ENCODE assay signal across 21 cellular contexts in genomic region chr11:17927041-17927440, GRCh38.
"Had no signal": no experiment of that assay in that cellular context is flagged by ENCODE, and none has a peak within 500 bp of the region (broad histone marks: within the 10 kb centered on the region; RNA-seq: fewer than 3 reads in every experiment).

No MANE protein-coding gene starts in this region.

- H3K4me3 ChIP-seq: cardiac muscle cell, MG63 had no signal

- DNase-seq: activated CD4-positive, CD25-positive, alpha-beta regulatory T cell; activated CD8-positive, alpha-beta memory T cell treated with anti-CD3 and anti-CD28 coated beads, Interleukin-2, amount 50 U/mL, for 4 hours; activated CD8-positive, alpha-beta T cell treated with anti-CD3 and anti-CD28 coated beads for 36 hours; activated gamma-delta T cell treated with Interleukin-2 at 50 U/mL for 16 hours; activated naive CD4-positive, alpha-beta T cell treated with anti-CD3 and anti-CD28 coated beads, Interleukin-2, amount 10 ng/mL, durations not matched to agents 7 days and 5 days; activated naive CD8-positive, alpha-beta T cell treated with anti-CD3 and anti-CD28 coated beads for 36 hours; activated T-cell treated with anti-CD3 and anti-CD28 coated beads, Interleukin-2, amount 50 U/mL, for 72 hours; brain microvascular endothelial cell; MG63; NCI-H1105; NCI-H1436 treated with DMSO at 0.1 percent for 48 hours; NCI-H187; NCI-H2081; NCI-H446 treated with DMSO at 0.1 percent for 48 hours; NCI-H526 treated with DMSO at 0.1 percent for 48 hours; NCI-H82; SIG-M5; T-helper 1 cell had no signal

- H3K27me3 ChIP-seq: brain microvascular endothelial cell, cardiac muscle cell, MG63 had no signal

- H3K27ac ChIP-seq: brain microvascular endothelial cell, cardiac muscle cell, VCaP had no signal

- H3K9me3 Mint-ChIP-seq: activated CD8-positive, alpha-beta T cell treated with anti-CD3 and anti-CD28 coated beads for 36 hours; activated naive CD4-positive, alpha-beta T cell treated with anti-CD3 and anti-CD28 coated beads, Interleukin-2, amount 10 ng/mL, durations not matched to agents 7 days and 5 days; activated naive CD8-positive, alpha-beta T cell treated with anti-CD3 and anti-CD28 coated beads for 36 hours; activated T-cell treated with anti-CD3 and anti-CD28 coated beads, Interleukin-2, amount 50 U/mL, for 72 hours; activated T-helper 2 cell treated with anti-CD3 and anti-CD28 coated beads, Interferon-gamma antibody, Interleukin-2, Interleukin-4, amounts not matched to agents 10 μg/mL and 5 μg/mL and 100 μg/mL, durations not matched to agents 14 hours and 24 hours and 36 hours had no signal

- H3K9me3 ChIP-seq: MG63 had no signal

- H3K4me3 Mint-ChIP-seq: activated CD8-positive, alpha-beta T cell treated with anti-CD3 and anti-CD28 coated beads for 36 hours; activated naive CD4-positive, alpha-beta T cell treated with anti-CD3 and anti-CD28 coated beads, Interleukin-2, amount 10 ng/mL, durations not matched to agents 7 days and 5 days; activated naive CD8-positive, alpha-beta T cell treated with anti-CD3 and anti-CD28 coated beads for 36 hours; activated T-cell treated with anti-CD3 and anti-CD28 coated beads, Interleukin-2, amount 50 U/mL, for 72 hours had no signal

- H3K4me1 Mint-ChIP-seq: activated naive CD4-positive, alpha-beta T cell treated with anti-CD3 and anti-CD28 coated beads, Interleukin-2, amount 10 ng/mL, durations not matched to agents 7 days and 5 days had no signal

- H3K36me3 ChIP-seq: brain microvascular endothelial cell, cardiac muscle cell, MG63 had no signal

- ATAC-seq: activated CD8-positive, alpha-beta T cell treated with anti-CD3 and anti-CD28 coated beads for 36 hours; activated T-cell treated with anti-CD3 and anti-CD28 coated beads, Interleukin-2, amount 50 U/mL, for 72 hours had no signal

- H3K27ac Mint-ChIP-seq: activated CD8-positive, alpha-beta T cell treated with anti-CD3 and anti-CD28 coated beads for 36 hours; activated naive CD4-positive, alpha-beta T cell treated with anti-CD3 and anti-CD28 coated beads, Interleukin-2, amount 10 ng/mL, durations not matched to agents 7 days and 5 days; activated naive CD8-positive, alpha-beta T cell treated with anti-CD3 and anti-CD28 coated beads for 36 hours; activated T-cell treated with anti-CD3 and anti-CD28 coated beads, Interleukin-2, amount 50 U/mL, for 72 hours; activated T-helper 2 cell treated with anti-CD3 and anti-CD28 coated beads, Interferon-gamma antibody, Interleukin-2, Interleukin-4, amounts not matched to agents 10 μg/mL and 5 μg/mL and 100 μg/mL, durations not matched to agents 14 hours and 24 hours and 36 hours had no signal

- H3K27me3 Mint-ChIP-seq: activated CD8-positive, alpha-beta T cell treated with anti-CD3 and anti-CD28 coated beads for 36 hours; activated naive CD4-positive, alpha-beta T cell treated with anti-CD3 and anti-CD28 coated beads, Interleukin-2, amount 10 ng/mL, durations not matched to agents 7 days and 5 days; activated naive CD8-positive, alpha-beta T cell treated with anti-CD3 and anti-CD28 coated beads for 36 hours had no signal
